ENCODE assay signal across 11 cellular contexts in genomic region chr2:110896226-110896625, GRCh38.
"Had no signal": no experiment of that assay in that cellular context is flagged by ENCODE, and none has a peak within 500 bp of the region (broad histone marks: within the 10 kb centered on the region; RNA-seq: fewer than 3 reads in every experiment).

No MANE protein-coding gene starts in this region.

- H3K9ac ChIP-seq: GM23248 had no signal

- H2AFZ ChIP-seq: GM23248, GM23338 had no signal

- H3K4me2 ChIP-seq: GM23338 had no signal

- DNase-seq: GM23248, GOT3, H7, H9, HCEC 1CT, HFFc6 had no signal

- H3K4me3 ChIP-seq: GM23248, GM23338, HAP-1 had no signal

- H3K9me3 ChIP-seq: HAP-1 had no signal

- ATAC-seq: GM23338, HCT116 had no signal

- H3K4me1 ChIP-seq: HAP-1 had no signal

- FAIRE-seq: H1, H54 had no signal

- H3K27ac ChIP-seq: GM23248 had no signal

- H3K36me3 ChIP-seq: HAP-1 had no signal
